20 cellular contexts compared by ENCODE assay signal in the genomic region with DNA sequence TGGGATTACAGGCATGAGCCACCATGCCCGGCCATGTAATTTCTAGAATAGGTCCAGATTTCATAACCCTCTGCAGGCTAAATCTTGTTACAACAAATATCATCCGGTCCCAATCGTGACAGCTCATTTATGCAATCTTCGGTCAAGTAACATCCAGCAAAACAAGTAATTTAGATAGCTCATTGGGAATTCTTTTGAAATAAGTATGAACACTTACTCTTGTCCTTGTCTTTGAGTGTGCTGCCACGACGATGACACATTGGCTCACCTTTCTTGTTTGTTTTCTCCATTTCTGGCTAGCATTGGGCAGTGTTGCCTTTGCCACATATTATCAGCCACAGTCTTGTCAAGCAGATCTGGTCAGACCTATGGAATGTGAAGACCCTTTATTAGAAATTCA.
A peak's percentile ranks its signal among the peaks of the same experiment; 100 is the strongest.
DNase-seq lines count a peak whose midpoint lies in the region; ATAC-seq and TF ChIP-seq lines count a peak whose summit lies in the region.
"Had no signal": no experiment of that assay in that cellular context is flagged by ENCODE, and none has a peak within 500 bp of the region (broad histone marks: within the 10 kb centered on the region; RNA-seq: fewer than 3 reads in every experiment).

No MANE protein-coding gene starts in this region.

- H3K27ac ChIP-seq in RWPE1 (peak overlapping the region; percentile 81), esophagus squamous epithelium (peak overlapping the region; percentile 30 to 61 (median 42))
- H3K27ac ChIP-seq: KMS-11, ovary, upper lobe of left lung had no signal

- no peak overlapping the region for H3K4me3 Mint-ChIP-seq in activated T-cell treated with anti-CD3 and anti-CD28 coated beads, Interleukin-2, amount 50 U/mL, for 4 hours
- H3K4me3 Mint-ChIP-seq: CD4-positive, alpha-beta T cell; nephron progenitor cell had no signal

- H3K4me3 ChIP-seq in esophagus squamous epithelium (no peak overlapping the region), lower leg skin (ENCODE audit: low read depth, poor library complexity, severe bottlenecking) (no peak overlapping the region)
- H3K4me3 ChIP-seq: ovary, upper lobe of left lung had no signal

- H3K27me3 Mint-ChIP-seq in activated T-cell treated with anti-CD3 and anti-CD28 coated beads, Interleukin-2, amount 50 U/mL, for 4 hours (ENCODE audit: low read depth): no peaks in the 10 kb centered on the region
- H3K27me3 Mint-ChIP-seq: CD4-positive, alpha-beta T cell had no signal

- no peaks in the 10 kb centered on the region for H3K36me3 Mint-ChIP-seq in activated T-cell treated with anti-CD3 and anti-CD28 coated beads, Interleukin-2, amount 50 U/mL, for 4 hours (ENCODE audit: insufficient read depth)

- TF ChIP-seq POLR2A in esophagus squamous epithelium (IDR thresholded peaks at IDR 0.05) (no peak), lower leg skin (IDR thresholded peaks at IDR 0.05) (no peak)

- H3K9me3 ChIP-seq in esophagus squamous epithelium: no peaks in the 10 kb centered on the region
- H3K9me3 ChIP-seq: ovary, upper lobe of left lung had no signal

- no peak for TF ChIP-seq CTCF in RWPE1 (conservative IDR thresholded peaks at IDR 0.05; ENCODE audit: low read depth)
- no peak for TF ChIP-seq CTCF in esophagus squamous epithelium (IDR thresholded peaks at IDR 0.05)
- no peak for TF ChIP-seq CTCF in lower leg skin (IDR thresholded peaks at IDR 0.05)

- 12 to 60% methylated on average over 3 to 5 of the region's 6 CpGs for WGBS in esophagus squamous epithelium, 2 donors
- 36 to 62% methylated on average over 6 of the region's 6 CpGs for WGBS in lower leg skin, 2 donors

- no peaks in the 10 kb centered on the region for H3K9me3 Mint-ChIP-seq in activated T-cell treated with anti-CD3 and anti-CD28 coated beads, Interleukin-2, amount 50 U/mL, for 4 hours
- H3K9me3 Mint-ChIP-seq: CD4-positive, alpha-beta T cell had no signal

- CTCF ChIA-PET in RWPE1 (lab: Yijun Ruan, JAX): no interaction called here

- POLR2A ChIA-PET in RWPE1 (lab: Yijun Ruan, JAX; ENCODE audit: low non-redundant PET): no interaction called here

- no peaks in the 10 kb centered on the region for H3K27me3 ChIP-seq in esophagus squamous epithelium
- H3K27me3 ChIP-seq: ovary, upper lobe of left lung had no signal

- H3K36me3 ChIP-seq in esophagus squamous epithelium: no peaks in the 10 kb centered on the region
- H3K36me3 ChIP-seq: ovary, upper lobe of left lung had no signal

- intact Hi-C loops in esophagus squamous epithelium (cut with DNase I): no loop called here
- intact Hi-C loops in lower leg skin (cut with DNase I; ENCODE audit: low total_unique reads): no loop called here

- H3K4me1 Mint-ChIP-seq in activated T-cell treated with anti-CD3 and anti-CD28 coated beads, Interleukin-2, amount 50 U/mL, for 4 hours (ENCODE audit: low read depth): no peaks in the 10 kb centered on the region

- peaks cover 0 to 28% (median 0%) of the 10 kb centered on the region in 3 donors for H3K4me1 ChIP-seq in esophagus squamous epithelium
- H3K4me1 ChIP-seq: upper lobe of left lung had no signal

- no peak for ATAC-seq in activated T-cell treated with anti-CD3 and anti-CD28 coated beads, Interleukin-2, amount 50 U/mL, for 4 hours
- ATAC-seq: Right ventricle myocardium inferior, SK-N-SH treated with all-trans-retinoic acid at 6 μM for 48 hours had no signal

- peak; percentile 26 for DNase-seq in RWPE1 (ENCODE audit: low spot score)
- DNase-seq in esophagus squamous epithelium (lab: John Stamatoyannopoulos, UW): no peak
- peak; percentile 18 to 78 for DNase-seq in lower leg skin (ENCODE audit: low spot score in 2 of 2)
- no peak for DNase-seq in activated T-cell treated with anti-CD3 and anti-CD28 coated beads, Interleukin-2, amount 50 U/mL, for 4 hours
- DNase-seq in activated CD4-positive, CD25-positive, alpha-beta regulatory T cell treated with anti-CD3 and anti-CD28 coated beads, Interleukin-2, amount 50 U/mL, for 72 hours: no peak
- no peak for DNase-seq in HuH-7 (ENCODE audit: low spot score)
- no peak for DNase-seq in A172 (ENCODE audit: low spot score)
- DNase-seq: activated CD4-positive, alpha-beta T cell treated with anti-CD3 and anti-CD28 coated beads for 4 hours; activated effector memory CD4-positive, alpha-beta T cell treated with Interleukin-2 at 50 U/mL for 16 hours; activated T-cell treated with anti-CD3 and anti-CD28 coated beads for 4 hours; CD4-positive, alpha-beta T cell; cerebellar nuclear complex; NCI-H1436 treated with DMSO at 0.1 percent for 48 hours; nephron progenitor cell; ovary; stimulated activated CD4-positive, alpha-beta T cell treated with anti-CD3 and anti-CD28 coated beads, Interleukin-2, amount 100 ng/mL, for 24 hours; upper lobe of left lung had no signal

Comparison
In these comparisons a context has a peak if more than half of its experiments do, and no peak if none do; other contexts are left out.
1. DNase-seq: peak in RWPE1 (single experiment) and lower leg skin (2 of 2); none in esophagus squamous epithelium (single experiment), activated T-cell treated with anti-CD3 and anti-CD28 coated beads, Interleukin-2, amount 50 U/mL, for 4 hours (single experiment), activated CD4-positive, CD25-positive, alpha-beta regulatory T cell treated with anti-CD3 and anti-CD28 coated beads, Interleukin-2, amount 50 U/mL, for 72 hours (single experiment), HuH-7 (single experiment) and A172 (single experiment).